ENCODE assay signal across 31 cellular contexts in genomic region chr11:117385906-117386305, GRCh38.
"Had no signal": no experiment of that assay in that cellular context is flagged by ENCODE, and none has a peak within 500 bp of the region (broad histone marks: within the 10 kb centered on the region; RNA-seq: fewer than 3 reads in every experiment).

No MANE protein-coding gene starts in this region.

- H3K36me3 ChIP-seq: colonic mucosa had no signal

- H3K9me3 ChIP-seq: adrenal gland, breast epithelium, colonic mucosa, esophagus muscularis mucosa, gastrocnemius medialis, heart right ventricle had no signal

- ATAC-seq: activated CD4-positive, CD25-positive, alpha-beta regulatory T cell treated with anti-CD3 and anti-CD28 coated beads, Interleukin-2, amount 50 U/mL, for 24 hours; activated CD8-positive, alpha-beta T cell treated with anti-CD3 and anti-CD28 coated beads for 36 hours; activated naive CD8-positive, alpha-beta T cell treated with anti-CD3 and anti-CD28 coated beads, Interleukin-2, amount 50 U/mL, for 24 hours; activated T-cell treated with anti-CD3 and anti-CD28 coated beads, Interleukin-2, amount 50 U/mL, for 4 hours; activated T-helper 17 cell treated with anti-CD3 and anti-CD28 coated beads, Interleukin-2, amount 50 U/mL, for 72 hours; foreskin keratinocyte; gastrocnemius medialis; heart right ventricle; T-cell had no signal

- H3K4me3 ChIP-seq: adrenal gland, breast epithelium, cardiac muscle cell, colonic mucosa, dorsolateral prefrontal cortex, esophagus muscularis mucosa, gastrocnemius medialis, heart right ventricle had no signal

- H3K27me3 ChIP-seq: adrenal gland, breast epithelium, cardiac muscle cell, colonic mucosa, dorsolateral prefrontal cortex, esophagus muscularis mucosa, foreskin keratinocyte, gastrocnemius medialis, heart right ventricle had no signal

- H3K4me1 ChIP-seq: adrenal gland, breast epithelium, colonic mucosa, esophagus muscularis mucosa, foreskin keratinocyte, gastrocnemius medialis, heart right ventricle had no signal

- DNase-seq: activated B cell treated with CpG ODN at 0.5 μM for 24 hours; activated CD4-positive, alpha-beta T cell treated with anti-CD3 and anti-CD28 coated beads for 48 hours; activated CD4-positive, alpha-beta T cell treated with anti-CD3 and anti-CD28 coated beads, Interleukin-2, amount 50 U/mL, for 1 hour; activated CD4-positive, alpha-beta T cell treated with anti-CD3 and anti-CD28 coated beads, Interleukin-2, amount 50 U/mL, for 48 hours; activated CD8-positive, alpha-beta memory T cell treated with anti-CD3 and anti-CD28 coated beads for 24 hours; activated CD8-positive, alpha-beta T cell treated with anti-CD3 and anti-CD28 coated beads for 36 hours; activated effector memory CD4-positive, alpha-beta T cell treated with Interleukin-2 at 50 U/mL for 16 hours; activated gamma-delta T cell treated with Interleukin-2 at 50 U/mL for 16 hours; activated naive CD4-positive, alpha-beta T cell treated with anti-CD3 and anti-CD28 coated beads for 36 hours; activated naive CD8-positive, alpha-beta T cell treated with anti-CD3 and anti-CD28 coated beads for 36 hours; activated naive CD8-positive, alpha-beta T cell treated with anti-CD3 and anti-CD28 coated beads, Interleukin-2, amount 50 U/mL, for 24 hours; activated T-cell treated with anti-CD3 and anti-CD28 coated beads, Interleukin-2, amount 50 U/mL, for 4 hours; adrenal gland; amygdala; aorta; colonic mucosa; effector memory CD4-positive, alpha-beta T cell; erythroblast; foreskin keratinocyte; gastrocnemius medialis; heart right ventricle; SW 1271; T-cell; T1000; WERI-Rb-1 had no signal

- H3K27ac ChIP-seq: adrenal gland, breast epithelium, cardiac muscle cell, colonic mucosa, esophagus muscularis mucosa, foreskin keratinocyte, gastrocnemius medialis, heart right ventricle, WERI-Rb-1 had no signal
